9 cellular contexts compared by ENCODE assay signal in the genomic region with DNA sequence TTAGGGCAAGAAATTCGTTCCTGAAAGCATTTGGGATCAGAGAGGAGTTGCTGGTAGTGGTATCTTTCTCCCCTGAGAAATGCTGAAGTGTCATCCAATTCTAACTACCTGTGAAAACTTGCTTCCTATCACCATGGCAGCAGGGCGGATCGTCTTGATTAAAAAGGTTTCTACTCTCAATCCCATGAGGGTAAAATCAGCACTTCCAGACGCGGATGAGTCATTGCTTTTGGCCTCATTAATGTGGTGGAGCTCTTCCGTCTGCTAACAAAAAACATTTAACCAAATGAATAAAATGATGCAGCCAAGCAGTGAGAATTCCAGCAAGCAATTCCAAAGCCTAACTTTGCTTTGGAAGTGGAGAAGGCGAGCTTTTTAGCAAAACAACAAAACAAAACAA.
DNase-seq lines count a peak whose midpoint lies in the region; ATAC-seq and TF ChIP-seq lines count a peak whose summit lies in the region.
"Had no signal": no experiment of that assay in that cellular context is flagged by ENCODE, and none has a peak within 500 bp of the region (broad histone marks: within the 10 kb centered on the region; RNA-seq: fewer than 3 reads in every experiment).

No MANE protein-coding gene starts in this region.

- H3K36me3 Mint-ChIP-seq in activated CD4-positive, alpha-beta memory T cell treated with anti-CD3 and anti-CD28 coated beads for 36 hours: no peaks in the 10 kb centered on the region
- H3K36me3 Mint-ChIP-seq in activated CD4-positive, alpha-beta memory T cell treated with anti-CD3 and anti-CD28 coated beads, Interleukin-2, amount 10 ng/mL, durations not matched to agents 7 days and 5 days (ENCODE audit: low read depth): no peaks in the 10 kb centered on the region
- no peaks in the 10 kb centered on the region for H3K36me3 Mint-ChIP-seq in activated T-helper 17 cell treated with anti-CD3 and anti-CD28 coated beads, Interleukin-2, amount 50 U/mL, for 72 hours (ENCODE audit: low read depth)

- H3K4me1 ChIP-seq in tibial nerve: peaks cover 0 to 35% (median 8%) of the 10 kb centered on the region in 4 donors

- CTCF ChIA-PET in activated CD4-positive, alpha-beta memory T cell treated with anti-CD3 and anti-CD28 coated beads for 36 hours (lab: Charles Lee): no interaction called here
- CTCF ChIA-PET in activated CD4-positive, alpha-beta memory T cell treated with anti-CD3 and anti-CD28 coated beads, Interleukin-2, amount 10 ng/mL, durations not matched to agents 7 days and 5 days (lab: Charles Lee): no interaction called here

- ATAC-seq in activated T-helper 17 cell treated with anti-CD3 and anti-CD28 coated beads, Interleukin-2, amount 50 U/mL, for 72 hours (replicated peaks): peak; percentile 87
- ATAC-seq in GM18870 (IDR thresholded peaks at IDR 0.05; ENCODE audit: unreplicated experiment) (no peak), GM18861 (IDR thresholded peaks at IDR 0.05; ENCODE audit: unreplicated experiment) (no peak)
- ATAC-seq: Panc1 had no signal

- H3K27ac Mint-ChIP-seq in activated CD4-positive, alpha-beta memory T cell treated with anti-CD3 and anti-CD28 coated beads for 36 hours: no peak overlapping the region
- no peak overlapping the region for H3K27ac Mint-ChIP-seq in activated CD4-positive, alpha-beta memory T cell treated with anti-CD3 and anti-CD28 coated beads, Interleukin-2, amount 10 ng/mL, durations not matched to agents 7 days and 5 days
- peak overlapping the region; percentile 21 for H3K27ac Mint-ChIP-seq in activated T-helper 17 cell treated with anti-CD3 and anti-CD28 coated beads, Interleukin-2, amount 50 U/mL, for 72 hours

- no peaks in the 10 kb centered on the region for H3K9me3 ChIP-seq in tibial nerve

- peak overlapping the region in 2 of 4 donors; percentile 21 to 68 for H3K27ac ChIP-seq in tibial nerve

- no peaks in the 10 kb centered on the region for H3K27me3 ChIP-seq in tibial nerve

- TF ChIP-seq EP300 in tibial nerve (IDR thresholded peaks at IDR 0.05): peak in 1 of 2 donors; percentile 77

- no peak for TF ChIP-seq POLR2A in tibial nerve (IDR thresholded peaks at IDR 0.05)

- WGBS in tibial nerve, 2 donors: 10 to 31% methylated on average over 7 of the region's 7 CpGs

- H3K4me1 Mint-ChIP-seq in activated CD4-positive, alpha-beta memory T cell treated with anti-CD3 and anti-CD28 coated beads for 36 hours (ENCODE audit: low read depth): peaks cover 13% of the 10 kb centered on the region
- peaks cover 13% of the 10 kb centered on the region for H3K4me1 Mint-ChIP-seq in activated CD4-positive, alpha-beta memory T cell treated with anti-CD3 and anti-CD28 coated beads, Interleukin-2, amount 10 ng/mL, durations not matched to agents 7 days and 5 days
- peaks cover 13% of the 10 kb centered on the region for H3K4me1 Mint-ChIP-seq in activated T-helper 17 cell treated with anti-CD3 and anti-CD28 coated beads, Interleukin-2, amount 50 U/mL, for 72 hours

- DNase-seq in activated CD4-positive, alpha-beta memory T cell treated with anti-CD3 and anti-CD28 coated beads for 36 hours: peak; percentile 36
- no peak for DNase-seq in activated CD4-positive, alpha-beta memory T cell treated with anti-CD3 and anti-CD28 coated beads, Interleukin-2, amount 10 ng/mL, durations not matched to agents 7 days and 5 days
- DNase-seq in iPS-NIHi7 (ENCODE audit: extremely low spot score) (peak; percentile 27), tibial nerve (ENCODE audit: low spot score in 2 of 2) (peak; percentile 23 to 70), T-helper 2 cell (no peak)

- no peak overlapping the region for H3K4me3 Mint-ChIP-seq in activated CD4-positive, alpha-beta memory T cell treated with anti-CD3 and anti-CD28 coated beads for 36 hours
- H3K4me3 Mint-ChIP-seq in activated CD4-positive, alpha-beta memory T cell treated with anti-CD3 and anti-CD28 coated beads, Interleukin-2, amount 10 ng/mL, durations not matched to agents 7 days and 5 days: no peak overlapping the region
- peak overlapping the region; percentile 33 for H3K4me3 Mint-ChIP-seq in activated T-helper 17 cell treated with anti-CD3 and anti-CD28 coated beads, Interleukin-2, amount 50 U/mL, for 72 hours

- H3K27me3 Mint-ChIP-seq in activated CD4-positive, alpha-beta memory T cell treated with anti-CD3 and anti-CD28 coated beads for 36 hours: no peaks in the 10 kb centered on the region
- no peaks in the 10 kb centered on the region for H3K27me3 Mint-ChIP-seq in activated CD4-positive, alpha-beta memory T cell treated with anti-CD3 and anti-CD28 coated beads, Interleukin-2, amount 10 ng/mL, durations not matched to agents 7 days and 5 days
- H3K27me3 Mint-ChIP-seq in activated T-helper 17 cell treated with anti-CD3 and anti-CD28 coated beads, Interleukin-2, amount 50 U/mL, for 72 hours: peaks cover 3% of the 10 kb centered on the region

- intact Hi-C loops in activated CD4-positive, alpha-beta memory T cell treated with anti-CD3 and anti-CD28 coated beads for 36 hours (cut with micrococcal nuclease): no loop called here

- POLR2A ChIA-PET in activated CD4-positive, alpha-beta memory T cell treated with anti-CD3 and anti-CD28 coated beads for 36 hours (lab: Charles Lee): no interaction called here
- POLR2A ChIA-PET in activated CD4-positive, alpha-beta memory T cell treated with anti-CD3 and anti-CD28 coated beads, Interleukin-2, amount 10 ng/mL, durations not matched to agents 7 days and 5 days (lab: Charles Lee): no interaction called here

- H3K36me3 ChIP-seq in tibial nerve: no peaks in the 10 kb centered on the region

- no peaks in the 10 kb centered on the region for H3K9me3 Mint-ChIP-seq in activated CD4-positive, alpha-beta memory T cell treated with anti-CD3 and anti-CD28 coated beads for 36 hours
- H3K9me3 Mint-ChIP-seq in activated CD4-positive, alpha-beta memory T cell treated with anti-CD3 and anti-CD28 coated beads, Interleukin-2, amount 10 ng/mL, durations not matched to agents 7 days and 5 days: peaks cover 2% of the 10 kb centered on the region
- peaks cover 3% of the 10 kb centered on the region for H3K9me3 Mint-ChIP-seq in activated T-helper 17 cell treated with anti-CD3 and anti-CD28 coated beads, Interleukin-2, amount 50 U/mL, for 72 hours

- no peak overlapping the region for H3K4me3 ChIP-seq in tibial nerve

- no peak for TF ChIP-seq CTCF in tibial nerve (IDR thresholded peaks at IDR 0.05)

Comparison
In these comparisons a context has a peak if more than half of its experiments do, and no peak if none do; other contexts are left out.
1. DNase-seq: peak in activated CD4-positive, alpha-beta memory T cell treated with anti-CD3 and anti-CD28 coated beads for 36 hours (single experiment), iPS-NIHi7 (single experiment) and tibial nerve (2 of 2); none in activated CD4-positive, alpha-beta memory T cell treated with anti-CD3 and anti-CD28 coated beads, Interleukin-2, amount 10 ng/mL, durations not matched to agents 7 days and 5 days (single experiment) and T-helper 2 cell (0 of 5).